ENCODE assay signal across 29 cellular contexts in genomic region chr2:231688616-231689508, GRCh38.
A peak's percentile ranks its signal among the peaks of the same experiment; 100 is the strongest.
DNase-seq lines count a peak whose midpoint lies in the region.
"Had no signal": no experiment of that assay in that cellular context is flagged by ENCODE, and none has a peak within 500 bp of the region (broad histone marks: within the 10 kb centered on the region; RNA-seq: fewer than 3 reads in every experiment).

No MANE protein-coding gene starts in this region.

- no peak overlapping the region for H3K4me3 ChIP-seq in BLaER1 treated with 17β-estradiol and CSF1 and Interleukin-3, amounts not matched to agents 10 nM and 100 nM
- H3K4me3 ChIP-seq: A549, MG63, smooth muscle cell, thyroid gland, vagina had no signal

- H4K20me1 ChIP-seq in BLaER1 treated with 17β-estradiol and CSF1 and Interleukin-3, amounts not matched to agents 10 nM and 100 nM: no peaks in the 10 kb centered on the region

- H3K4me1 ChIP-seq in BLaER1 treated with 17β-estradiol and CSF1 and Interleukin-3, amounts not matched to agents 10 nM and 100 nM: peaks cover 51 to 80% (median 68%) of the 10 kb centered on the region in 10 experiments
- H3K4me1 ChIP-seq: vagina had no signal

- H3K36me3 ChIP-seq in BLaER1 treated with 17β-estradiol and CSF1 and Interleukin-3, amounts not matched to agents 10 nM and 100 nM: no peaks in the 10 kb centered on the region
- H3K36me3 ChIP-seq: MG63, thyroid gland, vagina had no signal

- H3K4me2 ChIP-seq in BLaER1 treated with 17β-estradiol and CSF1 and Interleukin-3, amounts not matched to agents 10 nM and 100 nM: peak overlapping the region in 6 of 11 experiments; percentile 1 to 99 (median 58); a peak in 8 of 22 replicates
- H3K4me2 ChIP-seq: A549, smooth muscle cell had no signal

- H3K27me3 ChIP-seq in BLaER1 treated with 17β-estradiol and CSF1 and Interleukin-3, amounts not matched to agents 10 nM and 100 nM: no peaks in the 10 kb centered on the region
- no peaks in the 10 kb centered on the region for H3K27me3 ChIP-seq in layer of hippocampus (ENCODE audit: control insufficient read depth, insufficient read depth, low read length)
- H3K27me3 ChIP-seq: MG63, thyroid gland, vagina had no signal

- DNase-seq in retina (peak; percentile 42), NCI-H510A (lab: John Stamatoyannopoulos, UW) (no peak), inferior parietal cortex (ENCODE audit: extremely low spot score) (no peak), DMS 273 treated with DMSO at 0.1 percent for 48 hours (lab: John Stamatoyannopoulos, UW) (no peak)
- DNase-seq in central memory CD4-positive, alpha-beta T cell: no peak
- DNase-seq: activated CD4-positive, alpha-beta T cell treated with anti-CD3 and anti-CD28 coated beads for 36 hours; activated CD8-positive, alpha-beta memory T cell treated with anti-CD3 and anti-CD28 coated beads, Interleukin-2, amount 50 U/mL, for 48 hours; activated CD8-positive, alpha-beta T cell treated with anti-CD3 and anti-CD28 coated beads for 36 hours; activated naive CD4-positive, alpha-beta T cell treated with Interleukin-2 at 50 U/mL for 16 hours; CD4-positive, alpha-beta memory T cell; effector CD8-positive, alpha-beta T cell; KBM-7; left ventricle myocardium superior; MG63; midbrain; naive B cell; NCI-H1105 treated with DMSO at 0.1 percent for 48 hours; NCI-H1930; NCI-H526; stimulated activated CD4-positive, alpha-beta T cell treated with anti-CD3 and anti-CD28 coated beads, Interleukin-1b, Interleukin-23, amount 100 ng/mL, for 48 hours; SW 1271; thyroid gland had no signal

- H3K27ac ChIP-seq in BLaER1 treated with 17β-estradiol and CSF1 and Interleukin-3, amounts not matched to agents 10 nM and 100 nM: peak overlapping the region in 2 of 11 experiments; percentile 83 to 99; a peak in 5 of 22 replicates
- H3K27ac ChIP-seq in angular gyrus (ENCODE audit: low read depth, low read length) (peak overlapping the region; percentile 8), layer of hippocampus (ENCODE audit: low read depth, low read length) (peak overlapping the region; percentile 21)
- H3K27ac ChIP-seq: A549, thyroid gland, vagina, VCaP had no signal

- peak overlapping the region in 4 of 11 experiments; percentile 12 to 96 (median 28); a peak in 1 of 22 replicates for H3K9ac ChIP-seq in BLaER1 treated with 17β-estradiol and CSF1 and Interleukin-3, amounts not matched to agents 10 nM and 100 nM

- no peaks in the 10 kb centered on the region for H3K9me3 ChIP-seq in BLaER1 treated with 17β-estradiol and CSF1 and Interleukin-3, amounts not matched to agents 10 nM and 100 nM (replicated peaks in 1 of 11)
- H3K9me3 ChIP-seq: A549, MG63, thyroid gland, vagina had no signal
